8 cellular contexts compared by ENCODE assay signal in genomic region chr15:38455096-38455495, GRCh38. TPM values are rescaled to one million over a fixed set of nuclear protein-coding genes. Genes with fewer than 3 reads are reported as not detected.
DNase-seq lines count a peak whose midpoint lies in the region; ATAC-seq and TF ChIP-seq lines count a peak whose summit lies in the region.

No MANE protein-coding gene starts in this region.

- H3K4me1 ChIP-seq in skeletal muscle tissue (ENCODE audit: control insufficient read depth in 3 of 3, insufficient read depth in 3 of 3, low read length in 3 of 3), result peaks cover 9 to 24% (median 12%) of the 10 kb centered on the region in 3 donors

- H3K9ac ChIP-seq in SK-N-MC (ENCODE audit: insufficient read length), result peak overlapping the region; percentile 98
- H3K9ac ChIP-seq in skeletal muscle tissue (ENCODE audit: low read depth in 1 of 3, low read length in 3 of 3), result peak overlapping the region; percentile 94 to 99 (median 98)

- H3K9me3 ChIP-seq in SK-N-MC (ENCODE audit: low read depth, low read length), result no peaks in the 10 kb centered on the region
- H3K9me3 ChIP-seq in skeletal muscle tissue (ENCODE audit: control insufficient read depth in 3 of 3, low read length in 3 of 3), result no peaks in the 10 kb centered on the region

- ATAC-seq in HG03045 (IDR thresholded peaks at IDR 0.05; ENCODE audit: unreplicated experiment), result no peak

- H3K27ac ChIP-seq in SK-N-MC (no peak overlapping the region), skeletal muscle tissue (ENCODE audit: low read depth, low read length) (peak overlapping the region; percentile 88)

- no peaks in the 10 kb centered on the region; the same call in 1 of the 2 replicates for H3K36me3 ChIP-seq in SK-N-MC (ENCODE audit: insufficient read depth, low read length)
- H3K36me3 ChIP-seq in skeletal muscle tissue (ENCODE audit: control insufficient read depth in 3 of 3, insufficient read depth in 3 of 3, low read length in 3 of 3), result no peaks in the 10 kb centered on the region

- DNase-seq in NCI-H510A treated with DMSO at 0.1 percent for 48 hours (lab: John Stamatoyannopoulos, UW), result peak; percentile 10
- no peak for DNase-seq in NCI-H510A (lab: John Stamatoyannopoulos, UW)
- DNase-seq in SK-N-MC (ENCODE audit: low read depth, low spot score), result no peak
- peak in 1 of 2 donors; percentile 35 for DNase-seq in foreskin fibroblast
- DNase-seq in NCI-H1105 (lab: John Stamatoyannopoulos, UW), result no peak
- DNase-seq in SKM-1 (lab: John Stamatoyannopoulos, UW; ENCODE audit: unreplicated experiment), result no peak

- no peaks in the 10 kb centered on the region for H3K27me3 ChIP-seq in skeletal muscle tissue (ENCODE audit: control insufficient read depth in 3 of 3, insufficient read depth in 3 of 3, low read length in 3 of 3)

- H3K4me3 ChIP-seq in SK-N-MC (peak overlapping the region; percentile 99), foreskin fibroblast (ENCODE audit: low read depth in 1 of 2, low read length in 2 of 2) (peak overlapping the region; percentile 76 to 95), skeletal muscle tissue (ENCODE audit: low read length in 3 of 3) (peak overlapping the region; percentile 94 to 99 (median 98))

- TF ChIP-seq CTCF in foreskin fibroblast (IDR thresholded peaks at IDR 0.05; ENCODE audit: low read depth, low read length), result no peak

RNA-seq across cellular contexts. Expression of gene FAM98B, which starts 1.2 kb away (rescaled TPM):
- total RNA-seq in skeletal muscle tissue, result 25.6 TPM
